12 cellular contexts compared by ENCODE assay signal in genomic region chr1:7262611-7263010, GRCh38.
DNase-seq lines count a peak whose midpoint lies in the region; ATAC-seq lines count a peak whose summit lies in the region.
"Had no signal": no experiment of that assay in that cellular context is flagged by ENCODE, and none has a peak within 500 bp of the region (broad histone marks: within the 10 kb centered on the region; RNA-seq: fewer than 3 reads in every experiment).

No MANE protein-coding gene starts in this region.

- peak; percentile 56 for ATAC-seq in esophagus mucosa
- ATAC-seq in HG03045 (IDR thresholded peaks at IDR 0.05; ENCODE audit: unreplicated experiment): no peak

- DNase-seq in COR-L47 (lab: John Stamatoyannopoulos, UW): peak; percentile 87
- peak; percentile 93 for DNase-seq in NCI-H1105 treated with DMSO at 0.1 percent for 48 hours (lab: John Stamatoyannopoulos, UW)
- DNase-seq in NCI-H510A treated with DMSO at 0.1 percent for 48 hours (lab: John Stamatoyannopoulos, UW): peak; percentile 99
- no peak for DNase-seq in HK-2 (ENCODE audit: unreplicated experiment)
- DNase-seq in GM19240 (ENCODE audit: insufficient read length, low spot score): no peak
- DNase-seq in activated naive CD4-positive, alpha-beta T cell treated with Interleukin-2 at 50 U/mL for 16 hours: no peak
- DNase-seq: activated CD4-positive, alpha-beta memory T cell treated with anti-CD3 and anti-CD28 coated beads, Interleukin-2, amount 10 ng/mL, durations not matched to agents 7 days and 5 days; activated gamma-delta T cell; mesendoderm; T1000 had no signal

Comparison
In these comparisons a context has a peak if more than half of its experiments do, and no peak if none do; other contexts are left out.
1. DNase-seq: peak in COR-L47 (single experiment), NCI-H1105 treated with DMSO at 0.1 percent for 48 hours (single experiment) and NCI-H510A treated with DMSO at 0.1 percent for 48 hours (single experiment); none in HK-2 (single experiment), GM19240 (single experiment) and activated naive CD4-positive, alpha-beta T cell treated with Interleukin-2 at 50 U/mL for 16 hours (single experiment).